In genomic region chrX:71493111-71493613, GRCh38 we compare ENCODE assay signal across 9 cellular contexts. TPM values are rescaled to one million over a fixed set of nuclear protein-coding genes. Genes with fewer than 3 reads are reported as not detected.
A peak's percentile ranks its signal among the peaks of the same experiment; 100 is the strongest.
DNase-seq lines count a peak whose midpoint lies in the region; ATAC-seq and TF ChIP-seq lines count a peak whose summit lies in the region.
"Had no signal": no experiment of that assay in that cellular context is flagged by ENCODE, and none has a peak within 500 bp of the region (broad histone marks: within the 10 kb centered on the region; RNA-seq: fewer than 3 reads in every experiment).

No MANE protein-coding gene starts in this region.

- H3K4me1 ChIP-seq in GM23248 (ENCODE audit: insufficient read depth) (no peaks in the 10 kb centered on the region), heart left ventricle (peaks cover 0 to 9% (median 0%) of the 10 kb centered on the region in 12 donors)

- H3K27me3 ChIP-seq in GM23248 (replicated peaks; ENCODE audit: insufficient read depth) (no peaks in the 10 kb centered on the region), heart left ventricle (peaks cover 0 to 2% (median 0%) of the 10 kb centered on the region in 9 donors)

- peak; percentile 13 for DNase-seq in GM23248
- no peak for DNase-seq in activated CD8-positive, alpha-beta T cell treated with anti-CD3 and anti-CD28 coated beads for 36 hours
- DNase-seq in heart left ventricle: peak in 1 of 5 donors; percentile 8
- no peak for DNase-seq in progenitor cell of endocrine pancreas (ENCODE audit: low spot score, unreplicated experiment)
- DNase-seq in activated gamma-delta T cell (lab: John Stamatoyannopoulos, UW): no peak

- peak overlapping the region; percentile 83 for H3K4me2 ChIP-seq in GM23248 (ENCODE audit: unreplicated experiment)

- no peaks in the 10 kb centered on the region for H3K9me3 Mint-ChIP-seq in activated CD8-positive, alpha-beta T cell treated with anti-CD3 and anti-CD28 coated beads for 36 hours
- H3K9me3 Mint-ChIP-seq in progenitor cell of endocrine pancreas (ENCODE audit: low read depth): peaks cover 13% of the 10 kb centered on the region

- no peak for TF ChIP-seq CTCF in activated CD8-positive, alpha-beta T cell treated with anti-CD3 and anti-CD28 coated beads for 36 hours (IDR thresholded peaks at IDR 0.05)
- TF ChIP-seq CTCF in heart left ventricle (IDR thresholded peaks at IDR 0.05) (no peak), progenitor cell of endocrine pancreas (IDR thresholded peaks at IDR 0.05; ENCODE audit: unreplicated experiment) (no peak)

- peak overlapping the region; percentile 75 for H3K4me3 ChIP-seq in GM23248
- peak overlapping the region in 10 of 12 donors; percentile 36 to 74 (median 59) for H3K4me3 ChIP-seq in heart left ventricle
- H3K4me3 ChIP-seq in skin epidermis: peak overlapping the region; percentile 47 to 56 (median 50)

- in situ Hi-C loops in GM23248 (cut with MboI): no loop called here

- peak overlapping the region; percentile 76 for H3K4me3 Mint-ChIP-seq in activated CD8-positive, alpha-beta T cell treated with anti-CD3 and anti-CD28 coated beads for 36 hours
- no peak overlapping the region for H3K4me3 Mint-ChIP-seq in progenitor cell of endocrine pancreas (ENCODE audit: low read depth)

- no peak overlapping the region for H3K27ac Mint-ChIP-seq in activated CD8-positive, alpha-beta T cell treated with anti-CD3 and anti-CD28 coated beads for 36 hours
- no peak overlapping the region for H3K27ac Mint-ChIP-seq in progenitor cell of endocrine pancreas
- H3K27ac Mint-ChIP-seq: brain had no signal

- H3K4me1 Mint-ChIP-seq in activated CD8-positive, alpha-beta T cell treated with anti-CD3 and anti-CD28 coated beads for 36 hours (ENCODE audit: low read depth): peaks cover 8% of the 10 kb centered on the region
- H3K4me1 Mint-ChIP-seq in progenitor cell of endocrine pancreas (ENCODE audit: low read depth): no peaks in the 10 kb centered on the region
- H3K4me1 Mint-ChIP-seq: brain had no signal

- H3K9me3 ChIP-seq in GM23248 (ENCODE audit: low read depth) (no peaks in the 10 kb centered on the region), heart left ventricle (no peaks in the 10 kb centered on the region)

- H4K20me1 ChIP-seq in GM23248 (ENCODE audit: insufficient read depth): no peaks in the 10 kb centered on the region

- no peaks in the 10 kb centered on the region for H3K9me2 ChIP-seq in GM23248 (ENCODE audit: insufficient read depth)

- H3K27me3 Mint-ChIP-seq in activated CD8-positive, alpha-beta T cell treated with anti-CD3 and anti-CD28 coated beads for 36 hours: no peaks in the 10 kb centered on the region
- no peaks in the 10 kb centered on the region for H3K27me3 Mint-ChIP-seq in progenitor cell of endocrine pancreas

- no peak for TF ChIP-seq POLR2A in heart left ventricle (IDR thresholded peaks at IDR 0.05)

- H3K79me2 ChIP-seq in GM23248 (ENCODE audit: insufficient read depth): no peaks in the 10 kb centered on the region

- H3F3A ChIP-seq in GM23248 (ENCODE audit: insufficient read depth): 0 out of 2 replicates have a peak, but pooled peaks cover 4% of the 10 kb centered on the region

- intact Hi-C loops in activated CD8-positive, alpha-beta T cell treated with anti-CD3 and anti-CD28 coated beads for 36 hours (cut with micrococcal nuclease): no loop called here
- intact Hi-C loops in heart left ventricle (cut with DNase I): loop anchor here in 1 of 10 donors (5.0 kb wide), 1 partner anchor 39 kb away; the partner anchor contains the start of gene OGT

- H3K27ac ChIP-seq in GM23248: no peak overlapping the region
- H3K27ac ChIP-seq in heart left ventricle: peak overlapping the region in 2 of 12 donors; percentile 42 to 60
- peak overlapping the region in 10 of 21 experiments; percentile 2 to 70 (median 25) for H3K27ac ChIP-seq in skin epidermis

- H3K36me3 ChIP-seq in GM23248 (ENCODE audit: low read depth) (no peaks in the 10 kb centered on the region), heart left ventricle (no peaks in the 10 kb centered on the region)

- peak overlapping the region; percentile 81 for H2AFZ ChIP-seq in GM23248

- WGBS in GM23248 (ENCODE audit: low coverage in 1 of 2, low lambda C conversion rate in 2 of 2, missing lambda C conversion rate in 2 of 2), 2 experiments: 62 to 78% methylated on average over 9 to 16 of the region's 16 CpGs
- WGBS in heart left ventricle, 4 donors: 59 to 72% (median 67%) methylated on average over 16 of the region's 16 CpGs

- POLR2A ChIA-PET in activated CD8-positive, alpha-beta T cell treated with anti-CD3 and anti-CD28 coated beads for 36 hours (lab: Charles Lee): interaction anchor here (1.0 to 2.2 kb wide), 5 partner anchors 36 to 125 kb away, joined by 3 to 21 read pairs (median 4); partner anchors contain the start of genes CXCR3 and OGT

- CTCF ChIA-PET in activated CD8-positive, alpha-beta T cell treated with anti-CD3 and anti-CD28 coated beads for 36 hours (lab: Charles Lee): no interaction called here

- peak overlapping the region; percentile 84 for H3K9ac ChIP-seq in GM23248

- H3K36me3 Mint-ChIP-seq in activated CD8-positive, alpha-beta T cell treated with anti-CD3 and anti-CD28 coated beads for 36 hours (ENCODE audit: low read depth): peaks cover 2% of the 10 kb centered on the region
- H3K36me3 Mint-ChIP-seq in progenitor cell of endocrine pancreas (ENCODE audit: insufficient read depth): peaks cover 3% of the 10 kb centered on the region

- no peak for ATAC-seq in activated CD8-positive, alpha-beta T cell treated with anti-CD3 and anti-CD28 coated beads for 36 hours
- ATAC-seq in heart left ventricle: peak in 1 of 4 donors; percentile 18
- ATAC-seq in GM19452 (IDR thresholded peaks at IDR 0.05; ENCODE audit: unreplicated experiment): no peak
- ATAC-seq in GM21825 (IDR thresholded peaks at IDR 0.05; ENCODE audit: unreplicated experiment): no peak

RNA-seq across cellular contexts. Expression of gene OGT, which starts 39.7 kb away (rescaled TPM):
- total RNA-seq in GM23248 (2014; rRNA removed; shearing (Covaris generic)): 97.1 and 119 TPM in 2 replicates
- polyA plus RNA-seq in GM23248 (2016; fragmentation: Nextera tagmentation; extraction: Ambion mirVana) (31.5 and 42.1 TPM in 2 replicates), heart left ventricle (10 to 100 TPM; 20.0 to 33.3 TPM)
- total RNA-seq in activated CD8-positive, alpha-beta T cell treated with anti-CD3 and anti-CD28 coated beads for 36 hours: 100 to 1,000 TPM; 354 to 358 TPM
- total RNA-seq in heart left ventricle (10 to 100 TPM; 64.8 to 84.1 (median 77.4) TPM), progenitor cell of endocrine pancreas (143 and 146 TPM in 2 replicates)
